Comparison of ENCODE assay signal across 21 cellular contexts in the genomic region with DNA sequence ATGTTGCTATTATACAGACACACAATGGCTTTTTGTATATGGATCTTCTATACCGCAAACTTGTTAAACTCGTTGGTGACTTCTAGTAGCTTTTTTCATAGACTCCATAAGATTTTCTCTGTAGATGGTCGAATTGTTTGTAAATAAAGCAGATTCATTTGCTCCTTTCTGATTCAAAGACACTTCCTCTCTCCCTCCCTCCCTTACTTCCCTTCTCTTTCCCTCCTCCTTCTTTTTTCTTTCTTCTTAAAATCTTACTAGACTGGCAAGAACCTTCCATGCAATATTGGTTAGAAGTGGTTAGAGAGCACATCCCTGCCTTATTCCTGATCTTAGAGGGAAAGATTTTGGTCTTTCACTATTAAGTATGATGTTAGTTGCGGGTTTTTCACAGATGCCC. TPM values are rescaled to one million over a fixed set of nuclear protein-coding genes. Genes with fewer than 3 reads are reported as not detected.
"Had no signal": no experiment of that assay in that cellular context is flagged by ENCODE, and none has a peak within 500 bp of the region (broad histone marks: within the 10 kb centered on the region; RNA-seq: fewer than 3 reads in every experiment).

No MANE protein-coding gene starts in this region.

- ATAC-seq: Right ventricle myocardium inferior, SK-N-SH treated with all-trans-retinoic acid at 6 μM for 48 hours had no signal

- DNase-seq: Karpas-422, KG1, MG63, NCI-H1092 treated with DMSO at 0.1 percent for 48 hours, NCI-H1436, NCI-H187, NCI-H2029, NCI-H2081 treated with DMSO at 0.1 percent for 48 hours, NCI-H2171, NCI-H226, NCI-H446, NCI-H510A, NCI-H524 treated with DMSO at 0.1 percent for 48 hours, NCI-H69, NCI-H774, Peyer's patch, SHP77 treated with DMSO at 0.1 percent for 48 hours, SJCRH30, T-helper 1 cell had no signal

- H3K27me3 ChIP-seq: MG63, Peyer's patch, SJCRH30 had no signal

- H3K27ac ChIP-seq: Peyer's patch, SJCRH30 had no signal

- H3K36me3 ChIP-seq: MG63, Peyer's patch, SJCRH30 had no signal

- H3K4me3 ChIP-seq: MG63, Peyer's patch, SJCRH30 had no signal

- H3K9me3 ChIP-seq: MG63, Peyer's patch, SJCRH30 had no signal

- H3K4me1 ChIP-seq: Peyer's patch had no signal

RNA-seq across cellular contexts. Expression of a gene that starts 36.4 kb away (rescaled TPM):
- total RNA-seq: Right ventricle myocardium inferior had no signal
